9 cellular contexts compared by ENCODE assay signal in genomic region chr15:76060098-76060989, GRCh38. TPM values are rescaled to one million over a fixed set of nuclear protein-coding genes. Genes with fewer than 3 reads are reported as not detected.
DNase-seq lines count a peak whose midpoint lies in the region; ATAC-seq and TF ChIP-seq lines count a peak whose summit lies in the region.
"Had no signal": no experiment of that assay in that cellular context is flagged by ENCODE, and none has a peak within 500 bp of the region (broad histone marks: within the 10 kb centered on the region; RNA-seq: fewer than 3 reads in every experiment).

No MANE protein-coding gene starts in this region.

- no peak for ATAC-seq in HG02973 (IDR thresholded peaks at IDR 0.05; ENCODE audit: unreplicated experiment)

- H3K27ac ChIP-seq in right atrium auricular region (no peak overlapping the region), skin epidermis (no peak overlapping the region)

- no peaks in the 10 kb centered on the region for H3K36me3 ChIP-seq in right atrium auricular region

- H3K4me1 ChIP-seq in right atrium auricular region: peaks cover 0 to 20% of the 10 kb centered on the region in 2 donors

- peaks cover 0 to 4% of the 10 kb centered on the region in 2 donors for H3K27me3 ChIP-seq in right atrium auricular region

- H3K4me3 ChIP-seq in right atrium auricular region: peak overlapping the region; percentile 31 to 63
- peak overlapping the region; percentile 20 to 73 (median 45) for H3K4me3 ChIP-seq in skin epidermis

- no peak for TF ChIP-seq CTCF in right atrium auricular region (IDR thresholded peaks at IDR 0.05)

- no peaks in the 10 kb centered on the region for H3K9me3 ChIP-seq in right atrium auricular region

- DNase-seq in activated T-cell treated with anti-CD3 and anti-CD28 coated beads for 24 hours (ENCODE audit: low read depth): peak; percentile 15
- DNase-seq in activated T-cell treated with anti-CD3 and anti-CD28 coated beads for 4 hours: no peak
- DNase-seq in activated CD8-positive, alpha-beta memory T cell treated with anti-CD3 and anti-CD28 coated beads, Interleukin-2, amount 50 U/mL, for 48 hours: peak; percentile 66
- DNase-seq in right atrium auricular region (ENCODE audit: low spot score): no peak
- DNase-seq in NCI-H1105 (lab: John Stamatoyannopoulos, UW): no peak
- no peak for DNase-seq in NCI-H2081 treated with DMSO at 0.1 percent for 48 hours (lab: John Stamatoyannopoulos, UW)

RNA-seq across cellular contexts. Expression of gene TMEM266, which starts 0.6 kb away (rescaled TPM):
- total RNA-seq in right atrium auricular region: under 1 TPM in 1 of 2 donors, not detected in 1; 0.20 TPM
- total RNA-seq: Daoy had no signal

RNA-seq across cellular contexts. Expression of gene NRG4, which starts 48.1 kb away (rescaled TPM):
- total RNA-seq in right atrium auricular region: 1 to 10 TPM in 1 of 2 donors, under 1 TPM in 1; 0.63 to 1.1 TPM

Comparison
In these comparisons a context has a peak if more than half of its experiments do, and no peak if none do; other contexts are left out.
1. DNase-seq: peak in activated T-cell treated with anti-CD3 and anti-CD28 coated beads for 24 hours (single experiment) and activated CD8-positive, alpha-beta memory T cell treated with anti-CD3 and anti-CD28 coated beads, Interleukin-2, amount 50 U/mL, for 48 hours (single experiment); none in activated T-cell treated with anti-CD3 and anti-CD28 coated beads for 4 hours (single experiment), right atrium auricular region (single experiment), NCI-H1105 (single experiment) and NCI-H2081 treated with DMSO at 0.1 percent for 48 hours (single experiment).